ENCODE assay signal across 8 cellular contexts in genomic region chr17:80832266-80832676, GRCh38.
A peak's percentile ranks its signal among the peaks of the same experiment; 100 is the strongest.
DNase-seq lines count a peak whose midpoint lies in the region; ATAC-seq, FAIRE-seq and TF ChIP-seq lines count a peak whose summit lies in the region.

No MANE protein-coding gene starts in this region.

- H3K36me3 Mint-ChIP-seq in CD14-positive monocyte (peaks cover 15 to 24% of the 10 kb centered on the region in 2 donors), activated B cell treated with CpG ODN at 0.5 μM for 24 hours (ENCODE audit: low read depth) (peaks cover 4% of the 10 kb centered on the region)

- FAIRE-seq in frontal cortex (lab: Jason Lieb, UNC): no peak

- no peak for ATAC-seq in activated B cell treated with CpG ODN at 0.5 μM for 24 hours (ENCODE audit: low read depth)
- no peak for ATAC-seq in HG03025 (IDR thresholded peaks at IDR 0.05; ENCODE audit: low FRiP score, unreplicated experiment)
- ATAC-seq in HG02970 (IDR thresholded peaks at IDR 0.05; ENCODE audit: low FRiP score, unreplicated experiment): no peak
- ATAC-seq in HG02588 (IDR thresholded peaks at IDR 0.05; ENCODE audit: unreplicated experiment): no peak

- H3K4me3 ChIP-seq in HFF-Myc (replicated peaks; ENCODE audit: low read depth, low read length): peak overlapping the region; percentile 45

- intact Hi-C loops in CD14-positive monocyte (cut with micrococcal nuclease): loop anchor here in 1 of 2 donors (2.0 kb wide), 1 partner anchor 51 kb away; no protein-coding TSS in a partner anchor
- intact Hi-C loops in activated B cell treated with CpG ODN at 0.5 μM for 24 hours (cut with micrococcal nuclease): loop anchor here (2.0 to 10.0 kb wide), 4 partner anchors 40 to 227 kb away; no protein-coding TSS in a partner anchor

- no peaks in the 10 kb centered on the region for H3K27me3 Mint-ChIP-seq in CD14-positive monocyte (ENCODE audit: low read depth in 3 of 3)
- no peaks in the 10 kb centered on the region for H3K27me3 Mint-ChIP-seq in activated B cell treated with CpG ODN at 0.5 μM for 24 hours

- CTCF ChIA-PET in activated B cell treated with CpG ODN at 0.5 μM for 24 hours (lab: Charles Lee): interaction anchor here (0.9 to 1.3 kb wide), 2 partner anchors 95 to 138 kb away, joined by 3 read pairs; no protein-coding TSS in a partner anchor

- peaks cover 23% of the 10 kb centered on the region for H3K4me1 Mint-ChIP-seq in CD14-positive monocyte
- peaks cover 29% of the 10 kb centered on the region for H3K4me1 Mint-ChIP-seq in activated B cell treated with CpG ODN at 0.5 μM for 24 hours

- POLR2A ChIA-PET in activated B cell treated with CpG ODN at 0.5 μM for 24 hours (lab: Charles Lee): interaction anchor here (1.2 to 2.0 kb wide), 7 partner anchors 42 to 378 kb away, joined by 4 to 11 read pairs (median 7); no protein-coding TSS in a partner anchor

- no peak for TF ChIP-seq CTCF in CD14-positive monocyte (IDR thresholded peaks at IDR 0.05)
- TF ChIP-seq CTCF in HFF-Myc (IDR thresholded peaks at IDR 0.05; ENCODE audit: low read depth, low read length, missing control alignments): no peak
- no peak for TF ChIP-seq CTCF in activated B cell treated with CpG ODN at 0.5 μM for 24 hours (IDR thresholded peaks at IDR 0.05)

- H3K4me3 Mint-ChIP-seq in CD14-positive monocyte: peak overlapping the region; percentile 91 to 93
- H3K4me3 Mint-ChIP-seq in activated B cell treated with CpG ODN at 0.5 μM for 24 hours: peak overlapping the region; percentile 94

- DNase-seq in CD14-positive monocyte (ENCODE audit: low spot score): no peak
- DNase-seq in HFF-Myc (ENCODE audit: extremely low read depth, low read depth): no peak
- DNase-seq in activated B cell treated with CpG ODN at 0.5 μM for 24 hours: no peak
- peak; percentile 67 to 76 for DNase-seq in frontal cortex (ENCODE audit: low spot score in 2 of 2)
- peak in 36 of 56 donors; percentile 12 to 65 (median 40) for DNase-seq in nucleus accumbens (lab: John Stamatoyannopoulos, UW)

- peaks cover 0 to 3% (median 0%) of the 10 kb centered on the region in 7 donors for H3K9me3 Mint-ChIP-seq in CD14-positive monocyte
- H3K9me3 Mint-ChIP-seq in activated B cell treated with CpG ODN at 0.5 μM for 24 hours: no peaks in the 10 kb centered on the region

- H3K27ac Mint-ChIP-seq in CD14-positive monocyte (peak overlapping the region; percentile 93 to 99 (median 97)), activated B cell treated with CpG ODN at 0.5 μM for 24 hours (peak overlapping the region; percentile 98)

Comparison
In these comparisons a context has a peak if more than half of its experiments do, and no peak if none do; other contexts are left out.
1. DNase-seq: peak in frontal cortex (2 of 2) and nucleus accumbens (36 of 56); none in CD14-positive monocyte (single experiment), HFF-Myc (single experiment) and activated B cell treated with CpG ODN at 0.5 μM for 24 hours (single experiment).